24 cellular contexts compared by ENCODE assay signal in genomic region chr5:138965631-138966030, GRCh38.
A peak's percentile ranks its signal among the peaks of the same experiment; 100 is the strongest.
DNase-seq lines count a peak whose midpoint lies in the region; ATAC-seq, FAIRE-seq and TF ChIP-seq lines count a peak whose summit lies in the region.
"Had no signal": no experiment of that assay in that cellular context is flagged by ENCODE, and none has a peak within 500 bp of the region (broad histone marks: within the 10 kb centered on the region; RNA-seq: fewer than 3 reads in every experiment).

No MANE protein-coding gene starts in this region.

- H3K36me3 ChIP-seq in WERI-Rb-1 (no peaks in the 10 kb centered on the region), small intestine (ENCODE audit: control insufficient read depth in 2 of 2, insufficient read depth in 2 of 2, low read length in 2 of 2) (no peaks in the 10 kb centered on the region)
- H3K36me3 ChIP-seq: SJSA1 had no signal

- H3K9me3 Mint-ChIP-seq in glutamatergic neuron (ENCODE audit: unreplicated experiment) (peaks cover 12% of the 10 kb centered on the region), nephron (no peaks in the 10 kb centered on the region)
- H3K9me3 Mint-ChIP-seq: CD8-positive, alpha-beta T cell had no signal

- H3K4me3 ChIP-seq in WERI-Rb-1 (ENCODE audit: low read depth, low read length) (no peak overlapping the region), small intestine (ENCODE audit: low read depth in 1 of 2, low read length in 2 of 2) (no peak overlapping the region)
- H3K4me3 ChIP-seq: PC-9, SJSA1 had no signal

- ATAC-seq in HG03025 (IDR thresholded peaks at IDR 0.05; ENCODE audit: low FRiP score, unreplicated experiment), result no peak
- ATAC-seq: CD8-positive, alpha-beta T cell; HCT116; Right ventricle myocardium inferior had no signal

- H3K36me3 Mint-ChIP-seq in glutamatergic neuron (ENCODE audit: unreplicated experiment), result no peaks in the 10 kb centered on the region
- no peaks in the 10 kb centered on the region for H3K36me3 Mint-ChIP-seq in nephron (ENCODE audit: low read depth)
- H3K36me3 Mint-ChIP-seq: CD8-positive, alpha-beta T cell had no signal

- 49 to 82% (median 78%) methylated on average over 2 of the region's 2 CpGs for WGBS in small intestine, 3 donors

- DNase-seq in WERI-Rb-1 (no peak), glutamatergic neuron (no peak), small intestine (peak; percentile 81), D341Med (ENCODE audit: low spot score) (no peak)
- no peak for DNase-seq in stimulated activated CD4-positive, alpha-beta T cell treated with anti-CD3 and anti-CD28 coated beads, Interleukin-15, amount 100 ng/mL, for 24 hours
- DNase-seq: CD8-positive, alpha-beta T cell; DMS79 treated with DMSO at 0.1 percent for 48 hours; GF-D8; MV-4-11; NCI-H1105 treated with DMSO at 0.1 percent for 48 hours; NCI-H146; NCI-H2029 treated with DMSO at 0.1 percent for 48 hours; NCI-H446 treated with DMSO at 0.1 percent for 48 hours; NCI-H526; NCI-H82; NK-92 treated with Interleukin-12 subunit alpha and Interleukin-12 subunit beta, amount 100 ng/mL, for 24 hours; PC-9 had no signal

- H3K9me3 ChIP-seq in WERI-Rb-1 (ENCODE audit: severe bottlenecking) (no peaks in the 10 kb centered on the region), small intestine (ENCODE audit: control insufficient read depth, low read depth) (no peaks in the 10 kb centered on the region)
- H3K9me3 ChIP-seq: SJSA1 had no signal

- H3K4me3 Mint-ChIP-seq in glutamatergic neuron (ENCODE audit: unreplicated experiment) (no peak overlapping the region), nephron (no peak overlapping the region)
- H3K4me3 Mint-ChIP-seq: CD8-positive, alpha-beta T cell had no signal

- FAIRE-seq in small intestine (lab: Jason Lieb, UNC), result no peak
- FAIRE-seq: GM19239 had no signal

- no peak for TF ChIP-seq CTCF in WERI-Rb-1 (IDR thresholded peaks at IDR 0.05; ENCODE audit: low read depth, low read length)
- no peak for TF ChIP-seq CTCF in glutamatergic neuron (IDR thresholded peaks at IDR 0.05; ENCODE audit: partially characterized antibody, unreplicated experiment)
- no peak for TF ChIP-seq CTCF in nephron (IDR thresholded peaks at IDR 0.05; ENCODE audit: unreplicated experiment in 3 of 3)

- H3K27ac Mint-ChIP-seq in glutamatergic neuron (ENCODE audit: unreplicated experiment), result peak overlapping the region; percentile 72
- peak overlapping the region; percentile 93 to 94 (median 94) for H3K27ac Mint-ChIP-seq in nephron
- H3K27ac Mint-ChIP-seq: CD8-positive, alpha-beta T cell had no signal

- H3K4me1 ChIP-seq in small intestine (ENCODE audit: control insufficient read depth in 2 of 2, insufficient read depth in 1 of 2, low read depth in 1 of 2, low read length in 1 of 2), result peaks cover 0 to 15% of the 10 kb centered on the region in 2 donors
- H3K4me1 ChIP-seq: SJSA1 had no signal

- H3K27me3 Mint-ChIP-seq in glutamatergic neuron (ENCODE audit: unreplicated experiment) (peaks cover 4% of the 10 kb centered on the region), nephron (ENCODE audit: low read depth) (no peaks in the 10 kb centered on the region)

- H3K4me1 Mint-ChIP-seq in glutamatergic neuron (ENCODE audit: low read depth, unreplicated experiment), result peaks cover 70% of the 10 kb centered on the region
- peaks cover 77% of the 10 kb centered on the region for H3K4me1 Mint-ChIP-seq in nephron

- H3K27me3 ChIP-seq in WERI-Rb-1 (ENCODE audit: insufficient read depth, low read depth, severe bottlenecking) (no peaks in the 10 kb centered on the region), small intestine (ENCODE audit: control insufficient read depth in 2 of 2, insufficient read depth in 2 of 2, low read length in 2 of 2) (no peaks in the 10 kb centered on the region)
- H3K27me3 ChIP-seq: SJSA1 had no signal

- H3K27ac ChIP-seq in WERI-Rb-1, result peak overlapping the region; percentile 31; the same call in 1 of the 2 replicates
- H3K27ac ChIP-seq in small intestine (ENCODE audit: low read depth in 1 of 2, low read length in 1 of 2), result peak overlapping the region in 1 of 2 donors; percentile 30
- H3K27ac ChIP-seq: HL-60, PC-9, SJSA1 had no signal
